In the genomic region with DNA sequence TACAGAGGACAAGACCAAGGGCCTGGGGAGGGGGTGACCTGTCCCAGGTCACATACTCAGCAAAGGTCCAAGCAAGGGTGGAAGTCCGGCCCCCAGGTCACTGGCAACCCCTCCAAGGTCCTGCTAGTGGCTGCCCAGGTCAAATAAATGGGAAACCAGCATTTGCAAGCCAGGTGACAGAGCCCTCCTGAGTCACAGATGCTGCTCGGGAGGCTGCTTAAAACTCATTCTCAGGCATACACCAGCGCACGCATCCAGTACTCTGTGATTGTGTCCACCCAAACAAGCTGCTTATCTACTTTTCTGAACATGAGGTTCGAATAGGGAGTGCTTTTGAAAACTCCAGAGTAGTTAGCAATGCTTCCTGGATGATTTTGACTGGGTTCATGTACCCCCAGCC, we compare ENCODE assay signal across 22 cellular contexts.
"Had no signal": no experiment of that assay in that cellular context is flagged by ENCODE, and none has a peak within 500 bp of the region (broad histone marks: within the 10 kb centered on the region; RNA-seq: fewer than 3 reads in every experiment).

No MANE protein-coding gene starts in this region.

- H3K27ac ChIP-seq: HL-60, SJSA1, SK-N-MC had no signal

- H3K4me3 Mint-ChIP-seq: IgD-negative memory B cell had no signal

- H3K9me3 ChIP-seq: SJSA1 had no signal

- FAIRE-seq: RCC 7860 had no signal

- H3K36me3 ChIP-seq: SJSA1 had no signal

- H3K9me3 Mint-ChIP-seq: IgD-negative memory B cell had no signal

- H3K27me3 Mint-ChIP-seq: IgD-negative memory B cell had no signal

- DNase-seq: KBM-7, MV-4-11, NCI-H1048, NCI-H1105, NCI-H1417, NCI-H1436 treated with DMSO at 0.1 percent for 48 hours, NCI-H1694, NCI-H187 treated with DMSO at 0.1 percent for 48 hours, NCI-H2029 treated with DMSO at 0.1 percent for 48 hours, NCI-H2171 treated with DMSO at 0.1 percent for 48 hours, NCI-H345, NCI-H446 treated with DMSO at 0.1 percent for 48 hours, NCI-H510A treated with DMSO at 0.1 percent for 48 hours, NCI-H526, Right ventricle myocardium superior, RPMI8226, SIG-M5 had no signal

- H3K4me3 ChIP-seq: SJSA1, SK-N-MC had no signal
